In the genomic region with DNA sequence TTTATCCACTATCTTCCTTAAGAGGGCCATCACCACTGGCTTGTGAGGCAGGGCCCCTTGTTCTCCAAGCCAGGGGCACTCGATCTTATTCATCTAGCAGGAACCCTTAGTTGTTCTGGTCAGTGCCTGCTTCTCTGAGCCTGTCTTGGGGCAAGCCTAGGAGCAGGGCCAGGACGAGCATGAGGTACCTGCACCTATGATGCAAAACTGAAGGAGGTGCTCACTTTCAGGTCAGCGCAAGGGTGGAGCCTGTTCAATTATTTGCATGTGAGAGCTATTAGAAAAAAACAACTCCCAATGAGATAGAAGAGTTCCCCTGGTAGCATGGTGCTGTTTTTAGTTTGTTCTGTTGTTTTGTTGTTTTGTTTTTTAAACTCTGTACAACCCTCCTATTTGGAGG, we compare ENCODE assay signal across 1 cellular context.
TF ChIP-seq lines count a peak whose summit lies in the region.

No MANE protein-coding gene starts in this region.

TF ChIP-seq in H1, 55 proteins besides CTCF, POLR2A, EP300 and RAD21:
- TF ChIP-seq CBX5 (IDR thresholded peaks at IDR 0.05; ENCODE audit: low read depth, low read length) (no peak), ATF2 (IDR thresholded peaks at IDR 0.05; ENCODE audit: low read length) (no peak), ZNF274 (IDR thresholded peaks at IDR 0.05; ENCODE audit: borderline replicate concordance, extremely low read depth, low read length) (no peak), KDM4A (IDR thresholded peaks at IDR 0.05; ENCODE audit: low read depth, low read length, severe bottlenecking) (no peak), BRCA1 (IDR thresholded peaks at IDR 0.05; ENCODE audit: low read depth, low read length) (no peak), POU5F1 (IDR thresholded peaks at IDR 0.05; ENCODE audit: low read depth, low read length) (no peak), GABPA (IDR thresholded peaks at IDR 0.05; ENCODE audit: borderline replicate concordance, insufficient read depth, low read length) (no peak), KDM1A (IDR thresholded peaks at IDR 0.05; ENCODE audit: borderline replicate concordance, low read length) (no peak), USF2 (IDR thresholded peaks at IDR 0.05; ENCODE audit: low read length) (no peak), SIRT6 (IDR thresholded peaks at IDR 0.05; ENCODE audit: low read length) (no peak), SIX5 (IDR thresholded peaks at IDR 0.05; ENCODE audit: low read depth, low read length) (no peak), SRF (IDR thresholded peaks at IDR 0.05; ENCODE audit: low read depth, low read length) (no peak), CBX8 (IDR thresholded peaks at IDR 0.05; ENCODE audit: borderline replicate concordance, low read depth, low read length) (no peak), JUN (IDR thresholded peaks at IDR 0.05; ENCODE audit: low read depth, low read length) (no peak), FOSL1 (IDR thresholded peaks at IDR 0.05; ENCODE audit: insufficient read depth, low read depth, low read length) (no peak), SP4 (IDR thresholded peaks at IDR 0.05; ENCODE audit: low read length) (no peak), MAFK (IDR thresholded peaks at IDR 0.05; ENCODE audit: low read depth, low read length) (no peak), RFX5 (IDR thresholded peaks at IDR 0.05; ENCODE audit: borderline replicate concordance, low read depth, low read length) (no peak), EZH2 (IDR thresholded peaks at IDR 0.05; ENCODE audit: low read depth, low read length, severe bottlenecking) (no peak)
- TF ChIP-seq, protein P1, sequence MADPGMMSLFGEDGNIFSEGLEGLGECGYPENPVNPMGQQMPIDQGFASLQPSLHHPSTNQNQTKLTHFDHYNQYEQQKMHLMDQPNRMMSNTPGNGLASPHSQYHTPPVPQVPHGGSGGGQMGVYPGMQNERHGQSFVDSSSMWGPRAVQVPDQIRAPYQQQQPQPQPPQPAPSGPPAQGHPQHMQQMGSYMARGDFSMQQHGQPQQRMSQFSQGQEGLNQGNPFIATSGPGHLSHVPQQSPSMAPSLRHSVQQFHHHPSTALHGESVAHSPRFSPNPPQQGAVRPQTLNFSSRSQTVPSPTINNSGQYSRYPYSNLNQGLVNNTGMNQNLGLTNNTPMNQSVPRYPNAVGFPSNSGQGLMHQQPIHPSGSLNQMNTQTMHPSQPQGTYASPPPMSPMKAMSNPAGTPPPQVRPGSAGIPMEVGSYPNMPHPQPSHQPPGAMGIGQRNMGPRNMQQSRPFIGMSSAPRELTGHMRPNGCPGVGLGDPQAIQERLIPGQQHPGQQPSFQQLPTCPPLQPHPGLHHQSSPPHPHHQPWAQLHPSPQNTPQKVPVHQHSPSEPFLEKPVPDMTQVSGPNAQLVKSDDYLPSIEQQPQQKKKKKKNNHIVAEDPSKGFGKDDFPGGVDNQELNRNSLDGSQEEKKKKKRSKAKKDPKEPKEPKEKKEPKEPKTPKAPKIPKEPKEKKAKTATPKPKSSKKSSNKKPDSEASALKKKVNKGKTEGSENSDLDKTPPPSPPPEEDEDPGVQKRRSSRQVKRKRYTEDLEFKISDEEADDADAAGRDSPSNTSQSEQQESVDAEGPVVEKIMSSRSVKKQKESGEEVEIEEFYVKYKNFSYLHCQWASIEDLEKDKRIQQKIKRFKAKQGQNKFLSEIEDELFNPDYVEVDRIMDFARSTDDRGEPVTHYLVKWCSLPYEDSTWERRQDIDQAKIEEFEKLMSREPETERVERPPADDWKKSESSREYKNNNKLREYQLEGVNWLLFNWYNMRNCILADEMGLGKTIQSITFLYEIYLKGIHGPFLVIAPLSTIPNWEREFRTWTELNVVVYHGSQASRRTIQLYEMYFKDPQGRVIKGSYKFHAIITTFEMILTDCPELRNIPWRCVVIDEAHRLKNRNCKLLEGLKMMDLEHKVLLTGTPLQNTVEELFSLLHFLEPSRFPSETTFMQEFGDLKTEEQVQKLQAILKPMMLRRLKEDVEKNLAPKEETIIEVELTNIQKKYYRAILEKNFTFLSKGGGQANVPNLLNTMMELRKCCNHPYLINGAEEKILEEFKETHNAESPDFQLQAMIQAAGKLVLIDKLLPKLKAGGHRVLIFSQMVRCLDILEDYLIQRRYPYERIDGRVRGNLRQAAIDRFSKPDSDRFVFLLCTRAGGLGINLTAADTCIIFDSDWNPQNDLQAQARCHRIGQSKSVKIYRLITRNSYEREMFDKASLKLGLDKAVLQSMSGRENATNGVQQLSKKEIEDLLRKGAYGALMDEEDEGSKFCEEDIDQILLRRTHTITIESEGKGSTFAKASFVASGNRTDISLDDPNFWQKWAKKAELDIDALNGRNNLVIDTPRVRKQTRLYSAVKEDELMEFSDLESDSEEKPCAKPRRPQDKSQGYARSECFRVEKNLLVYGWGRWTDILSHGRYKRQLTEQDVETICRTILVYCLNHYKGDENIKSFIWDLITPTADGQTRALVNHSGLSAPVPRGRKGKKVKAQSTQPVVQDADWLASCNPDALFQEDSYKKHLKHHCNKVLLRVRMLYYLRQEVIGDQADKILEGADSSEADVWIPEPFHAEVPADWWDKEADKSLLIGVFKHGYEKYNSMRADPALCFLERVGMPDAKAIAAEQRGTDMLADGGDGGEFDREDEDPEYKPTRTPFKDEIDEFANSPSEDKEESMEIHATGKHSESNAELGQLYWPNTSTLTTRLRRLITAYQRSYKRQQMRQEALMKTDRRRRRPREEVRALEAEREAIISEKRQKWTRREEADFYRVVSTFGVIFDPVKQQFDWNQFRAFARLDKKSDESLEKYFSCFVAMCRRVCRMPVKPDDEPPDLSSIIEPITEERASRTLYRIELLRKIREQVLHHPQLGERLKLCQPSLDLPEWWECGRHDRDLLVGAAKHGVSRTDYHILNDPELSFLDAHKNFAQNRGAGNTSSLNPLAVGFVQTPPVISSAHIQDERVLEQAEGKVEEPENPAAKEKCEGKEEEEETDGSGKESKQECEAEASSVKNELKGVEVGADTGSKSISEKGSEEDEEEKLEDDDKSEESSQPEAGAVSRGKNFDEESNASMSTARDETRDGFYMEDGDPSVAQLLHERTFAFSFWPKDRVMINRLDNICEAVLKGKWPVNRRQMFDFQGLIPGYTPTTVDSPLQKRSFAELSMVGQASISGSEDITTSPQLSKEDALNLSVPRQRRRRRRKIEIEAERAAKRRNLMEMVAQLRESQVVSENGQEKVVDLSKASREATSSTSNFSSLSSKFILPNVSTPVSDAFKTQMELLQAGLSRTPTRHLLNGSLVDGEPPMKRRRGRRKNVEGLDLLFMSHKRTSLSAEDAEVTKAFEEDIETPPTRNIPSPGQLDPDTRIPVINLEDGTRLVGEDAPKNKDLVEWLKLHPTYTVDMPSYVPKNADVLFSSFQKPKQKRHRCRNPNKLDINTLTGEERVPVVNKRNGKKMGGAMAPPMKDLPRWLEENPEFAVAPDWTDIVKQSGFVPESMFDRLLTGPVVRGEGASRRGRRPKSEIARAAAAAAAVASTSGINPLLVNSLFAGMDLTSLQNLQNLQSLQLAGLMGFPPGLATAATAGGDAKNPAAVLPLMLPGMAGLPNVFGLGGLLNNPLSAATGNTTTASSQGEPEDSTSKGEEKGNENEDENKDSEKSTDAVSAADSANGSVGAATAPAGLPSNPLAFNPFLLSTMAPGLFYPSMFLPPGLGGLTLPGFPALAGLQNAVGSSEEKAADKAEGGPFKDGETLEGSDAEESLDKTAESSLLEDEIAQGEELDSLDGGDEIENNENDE (IDR thresholded peaks at IDR 0.05; ENCODE audit: insufficient replicate concordance, low read length) = no peak
TF ChIP-seq in H1: peak in this region for 0.
